In the genomic region with DNA sequence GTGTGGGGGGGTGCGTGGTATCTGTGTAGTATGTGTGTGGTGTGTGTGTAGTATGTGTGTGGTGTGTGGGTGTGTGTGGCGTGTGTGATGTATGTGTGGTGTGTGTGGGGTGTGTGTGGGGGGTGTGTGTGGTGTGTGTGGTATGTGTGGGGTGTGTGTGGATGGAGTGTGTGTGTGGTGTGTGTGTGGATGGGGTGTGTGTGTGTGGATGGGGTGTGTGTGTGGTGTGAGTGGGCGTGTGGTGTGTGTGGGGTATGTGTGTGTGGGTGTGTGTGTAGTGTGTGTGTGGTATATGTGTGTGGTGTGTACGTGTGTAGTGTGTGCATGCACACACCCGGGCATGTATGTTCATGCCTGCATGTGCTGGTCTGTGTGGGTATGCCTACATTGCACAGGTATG, we compare ENCODE assay signal across 24 cellular contexts.
"Had no signal": no experiment of that assay in that cellular context is flagged by ENCODE, and none has a peak within 500 bp of the region (broad histone marks: within the 10 kb centered on the region; RNA-seq: fewer than 3 reads in every experiment).

No MANE protein-coding gene starts in this region.

- H3K36me3 Mint-ChIP-seq: activated CD8-positive, alpha-beta memory T cell treated with anti-CD3 and anti-CD28 coated beads, Interleukin-2, amount 10 ng/mL, durations not matched to agents 7 days and 5 days; activated naive CD4-positive, alpha-beta T cell treated with anti-CD3 and anti-CD28 coated beads, Interleukin-2, amount 50 U/mL, for 24 hours; naive B cell had no signal

- H3K27me3 Mint-ChIP-seq: activated CD4-positive, alpha-beta T cell treated with anti-CD3 and anti-CD28 coated beads, Interleukin-2, amount 10 ng/mL, durations not matched to agents 7 days and 5 days; activated CD8-positive, alpha-beta memory T cell treated with anti-CD3 and anti-CD28 coated beads, Interleukin-2, amount 10 ng/mL, durations not matched to agents 7 days and 5 days; activated naive CD4-positive, alpha-beta T cell treated with anti-CD3 and anti-CD28 coated beads, Interleukin-2, amount 50 U/mL, for 24 hours had no signal

- H3K27ac Mint-ChIP-seq: activated CD4-positive, alpha-beta T cell treated with anti-CD3 and anti-CD28 coated beads, Interleukin-2, amount 10 ng/mL, durations not matched to agents 7 days and 5 days; activated CD8-positive, alpha-beta memory T cell treated with anti-CD3 and anti-CD28 coated beads, Interleukin-2, amount 10 ng/mL, durations not matched to agents 7 days and 5 days; activated CD8-positive, alpha-beta T cell treated with anti-CD3 and anti-CD28 coated beads for 36 hours; activated T-helper 1 cell treated with anti-CD3 and anti-CD28 coated beads, Interleukin-12 subunit alpha, Interleukin-12 subunit beta, Interleukin-2, Interleukin-4 antibody, amounts not matched to agents 30 ng/mL and 10 ng/mL and 1 ng/mL, durations not matched to agents 14 hours and 24 hours and 36 hours; progenitor cell of endocrine pancreas had no signal

- FAIRE-seq: colon, TTC549 had no signal

- H2AFZ ChIP-seq: neural progenitor cell had no signal

- H3K4me1 Mint-ChIP-seq: activated CD4-positive, alpha-beta T cell treated with anti-CD3 and anti-CD28 coated beads, Interleukin-2, amount 10 ng/mL, durations not matched to agents 7 days and 5 days; activated CD8-positive, alpha-beta memory T cell treated with anti-CD3 and anti-CD28 coated beads, Interleukin-2, amount 10 ng/mL, durations not matched to agents 7 days and 5 days; activated naive CD4-positive, alpha-beta T cell treated with anti-CD3 and anti-CD28 coated beads, Interleukin-2, amount 50 U/mL, for 24 hours; naive B cell; neural progenitor cell had no signal

- H3K27me3 ChIP-seq: esophagus muscularis mucosa, heart right ventricle, neural progenitor cell, spleen had no signal

- H3K4me1 ChIP-seq: esophagus muscularis mucosa, neural progenitor cell, spleen had no signal

- H3K9ac ChIP-seq: neural progenitor cell had no signal

- H3K27ac ChIP-seq: esophagus muscularis mucosa, heart right ventricle, neural progenitor cell, spleen, WERI-Rb-1 had no signal

- H3K9me3 ChIP-seq: esophagus muscularis mucosa, heart right ventricle, spleen had no signal

- H3K9me3 Mint-ChIP-seq: activated CD4-positive, alpha-beta T cell treated with anti-CD3 and anti-CD28 coated beads, Interleukin-2, amount 10 ng/mL, durations not matched to agents 7 days and 5 days; activated CD8-positive, alpha-beta T cell treated with anti-CD3 and anti-CD28 coated beads for 36 hours; activated naive CD4-positive, alpha-beta T cell treated with anti-CD3 and anti-CD28 coated beads, Interleukin-2, amount 50 U/mL, for 24 hours; activated T-helper 1 cell treated with anti-CD3 and anti-CD28 coated beads, Interleukin-12 subunit alpha, Interleukin-12 subunit beta, Interleukin-2, Interleukin-4 antibody, amounts not matched to agents 30 ng/mL and 10 ng/mL and 1 ng/mL, durations not matched to agents 14 hours and 24 hours and 36 hours had no signal

- H3K36me3 ChIP-seq: esophagus muscularis mucosa, heart right ventricle, neural progenitor cell, spleen, WERI-Rb-1 had no signal

- H3K4me3 ChIP-seq: esophagus muscularis mucosa, heart right ventricle, neural progenitor cell, spleen had no signal

- H3K4me2 ChIP-seq: neural progenitor cell had no signal

- ATAC-seq: activated CD8-positive, alpha-beta memory T cell treated with anti-CD3 and anti-CD28 coated beads, Interleukin-2, amount 10 ng/mL, durations not matched to agents 7 days and 5 days; stimulated activated naive CD8-positive, alpha-beta T cell treated with anti-CD3 and anti-CD28 coated beads, Interleukin-15, Interleukin-2, amounts not matched to agents 100 U/mL and 50 U/mL, for 24 hours had no signal

- DNase-seq: activated CD4-positive, alpha-beta T cell treated with anti-CD3 and anti-CD28 coated beads, Interleukin-2, amount 10 ng/mL, durations not matched to agents 7 days and 5 days; activated CD4-positive, CD25-positive, alpha-beta regulatory T cell treated with anti-CD3 and anti-CD28 coated beads, Interleukin-2, amount 50 U/mL, for 72 hours; activated CD8-positive, alpha-beta memory T cell treated with anti-CD3 and anti-CD28 coated beads, Interleukin-2, amount 10 ng/mL, durations not matched to agents 7 days and 5 days; activated CD8-positive, alpha-beta T cell treated with anti-CD3 and anti-CD28 coated beads for 36 hours; activated gamma-delta T cell treated with Interleukin-2 at 50 U/mL for 16 hours; activated T-cell treated with anti-CD3 and anti-CD28 coated beads for 4 hours; central memory CD4-positive, alpha-beta T cell; effector memory CD4-positive, alpha-beta T cell; heart right ventricle; islet precursor cell; left cardiac atrium; naive B cell; retina; spleen; stimulated activated CD4-positive, alpha-beta T cell treated with anti-CD3 and anti-CD28 coated beads, Interleukin-4, amount 100 ng/mL, for 1 hour; stimulated activated naive CD8-positive, alpha-beta T cell treated with anti-CD3 and anti-CD28 coated beads, Interleukin-15, Interleukin-2, amounts not matched to agents 100 U/mL and 50 U/mL, for 24 hours had no signal

- H3K4me3 Mint-ChIP-seq: activated CD4-positive, alpha-beta T cell treated with anti-CD3 and anti-CD28 coated beads, Interleukin-2, amount 10 ng/mL, durations not matched to agents 7 days and 5 days; activated CD8-positive, alpha-beta memory T cell treated with anti-CD3 and anti-CD28 coated beads, Interleukin-2, amount 10 ng/mL, durations not matched to agents 7 days and 5 days; activated CD8-positive, alpha-beta T cell treated with anti-CD3 and anti-CD28 coated beads for 36 hours; activated naive CD4-positive, alpha-beta T cell treated with anti-CD3 and anti-CD28 coated beads, Interleukin-2, amount 50 U/mL, for 24 hours; activated T-helper 1 cell treated with anti-CD3 and anti-CD28 coated beads, Interleukin-12 subunit alpha, Interleukin-12 subunit beta, Interleukin-2, Interleukin-4 antibody, amounts not matched to agents 30 ng/mL and 10 ng/mL and 1 ng/mL, durations not matched to agents 14 hours and 24 hours and 36 hours; naive B cell; neural progenitor cell had no signal
